ENCODE assay signal across 8 cellular contexts in the genomic region with DNA sequence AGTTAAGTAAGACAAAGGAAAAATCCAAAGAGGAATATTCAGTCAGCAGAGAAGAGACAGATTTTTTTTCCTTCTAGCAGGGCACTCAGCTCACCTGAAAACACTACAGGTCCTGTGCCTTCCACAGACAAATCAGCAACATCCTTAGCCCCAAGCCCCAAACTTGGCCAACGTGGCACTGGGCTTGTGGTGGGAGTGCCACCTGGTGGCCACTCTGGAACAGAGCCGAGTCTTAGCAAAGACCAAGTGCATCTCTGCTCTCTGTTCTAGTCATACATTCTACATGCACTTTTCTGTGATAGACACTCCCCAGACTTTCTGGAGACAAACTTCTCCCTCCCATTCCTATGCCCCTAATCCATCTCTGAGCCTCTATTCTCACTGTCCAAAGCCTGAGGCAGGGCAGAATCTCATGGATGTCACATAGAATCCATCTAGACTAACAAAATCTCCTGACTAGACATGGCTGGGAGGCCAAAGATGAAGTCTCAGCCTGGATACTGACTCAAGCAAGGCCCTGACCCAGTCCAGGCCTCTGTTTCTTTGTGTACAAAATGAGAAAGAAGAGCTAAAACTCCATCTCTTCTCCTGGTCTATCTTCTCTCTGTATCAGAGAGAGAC. TPM values are rescaled to one million over a fixed set of nuclear protein-coding genes. Genes with fewer than 3 reads are reported as not detected.
DNase-seq lines count a peak whose midpoint lies in the region; ATAC-seq and TF ChIP-seq lines count a peak whose summit lies in the region.

No MANE protein-coding gene starts in this region.

- WGBS in GM23248 (ENCODE audit: low coverage in 1 of 2, low lambda C conversion rate in 2 of 2, missing lambda C conversion rate in 2 of 2), 2 experiments: 0% methylated on average over 2 of the region's 2 CpGs

- H3K9me3 ChIP-seq in GM23248 (ENCODE audit: low read depth): no peaks in the 10 kb centered on the region

- no peaks in the 10 kb centered on the region for H3K36me3 ChIP-seq in GM23248 (ENCODE audit: low read depth)

- H3K4me3 ChIP-seq in GM23248 (no peak overlapping the region), astrocyte of the cerebellum (ENCODE audit: low read depth, low read length) (no peak overlapping the region)

- H3F3A ChIP-seq in GM23248 (ENCODE audit: insufficient read depth): no peaks in the 10 kb centered on the region

- no peaks in the 10 kb centered on the region for H3K27me3 ChIP-seq in GM23248 (replicated peaks; ENCODE audit: insufficient read depth)

- H4K20me1 ChIP-seq in GM23248 (ENCODE audit: insufficient read depth): no peaks in the 10 kb centered on the region

- H3K4me2 ChIP-seq in GM23248 (ENCODE audit: unreplicated experiment): no peak overlapping the region

- H3K9ac ChIP-seq in GM23248: no peak overlapping the region

- DNase-seq in AML-193 (lab: John Stamatoyannopoulos, UW): peak; percentile 47 to 49
- DNase-seq in GM23248: peak; percentile 89
- peak; percentile 7 to 8 for DNase-seq in NCI-H1930 (lab: John Stamatoyannopoulos, UW)
- DNase-seq in UCSD-AML1 (lab: John Stamatoyannopoulos, UW; ENCODE audit: unreplicated experiment): peak; percentile 78
- peak; percentile 64 for DNase-seq in astrocyte of the cerebellum (ENCODE audit: low read depth)
- peak; percentile 63 to 64 for DNase-seq in hippocampal formation (lab: John Stamatoyannopoulos, UW)
- DNase-seq in stimulated activated CD4-positive, alpha-beta T cell treated with anti-CD3 and anti-CD28 coated beads, Interleukin-12 subunit alpha, Interleukin-12 subunit beta, amount 100 ng/mL, for 4 hours: peak; percentile 74

- ATAC-seq in HG03108 (IDR thresholded peaks at IDR 0.05; ENCODE audit: unreplicated experiment): no peak

- H3K27ac ChIP-seq in GM23248: no peak overlapping the region

- H3K4me1 ChIP-seq in GM23248 (ENCODE audit: insufficient read depth): peaks cover 22% of the 10 kb centered on the region

- peak; percentile 92 for TF ChIP-seq CTCF in astrocyte of the cerebellum (IDR thresholded peaks at IDR 0.05; ENCODE audit: low read depth, low read length, missing control alignments)

- H2AFZ ChIP-seq in GM23248: 0 out of 2 replicates have a peak overlapping the region, but pooled peaks have one; percentile 27

- peaks cover 10% of the 10 kb centered on the region for H3K79me2 ChIP-seq in GM23248 (ENCODE audit: insufficient read depth)

- in situ Hi-C loops in GM23248 (cut with MboI): loop anchor here (5.0 kb wide), 1 partner anchor 57 kb away; no protein-coding TSS in a partner anchor
- in situ Hi-C loops in astrocyte of the cerebellum (cut with HindIII; ENCODE audit: low sequenced_read_pairs): loop anchor here (10.0 kb wide), 1 partner anchor 64 kb away; no protein-coding TSS in a partner anchor

- no peaks in the 10 kb centered on the region for H3K9me2 ChIP-seq in GM23248 (ENCODE audit: insufficient read depth)

RNA-seq across cellular contexts. Expression of gene SEMA7A, which starts 5.0 kb away (rescaled TPM):
- 132 and 151 TPM in 2 replicates for total RNA-seq in GM23248 (2014; rRNA removed; shearing (Covaris generic))
- 41.2 and 42.3 TPM in 2 replicates for polyA plus RNA-seq in GM23248 (2016; fragmentation: Nextera tagmentation; extraction: Ambion mirVana)

RNA-seq across cellular contexts. Expression of gene UBL7, which starts 22.2 kb away (rescaled TPM):
- total RNA-seq in GM23248 (2014; rRNA removed; shearing (Covaris generic)): 70.4 and 74.2 TPM in 2 replicates
- 78.6 and 79.1 TPM in 2 replicates for polyA plus RNA-seq in GM23248 (2016; fragmentation: Nextera tagmentation; extraction: Ambion mirVana)

Comparison
In these comparisons a context has a peak if more than half of its experiments do, and no peak if none do; other contexts are left out.
1. DNase-seq: peak in every context shown above with its lines; median percentile 89 in GM23248; 78 in UCSD-AML1; 74 in stimulated activated CD4-positive, alpha-beta T cell treated with anti-CD3 and anti-CD28 coated beads, Interleukin-12 subunit alpha, Interleukin-12 subunit beta, amount 100 ng/mL, for 4 hours; 64 in astrocyte of the cerebellum; 64 in hippocampal formation; 48 in AML-193; 8 in NCI-H1930.